Comparison of ENCODE assay signal across 19 cellular contexts in genomic region chr6:18213439-18213838, GRCh38. TPM values are rescaled to one million over a fixed set of nuclear protein-coding genes. Genes with fewer than 3 reads are reported as not detected.
DNase-seq lines count a peak whose midpoint lies in the region; ATAC-seq and FAIRE-seq lines count a peak whose summit lies in the region.
"Had no signal": no experiment of that assay in that cellular context is flagged by ENCODE, and none has a peak within 500 bp of the region (broad histone marks: within the 10 kb centered on the region; RNA-seq: fewer than 3 reads in every experiment).

No MANE protein-coding gene starts in this region.

- peaks cover 13% of the 10 kb centered on the region for H3K4me1 Mint-ChIP-seq in activated naive CD4-positive, alpha-beta T cell treated with anti-CD3 and anti-CD28 coated beads, Interleukin-2, amount 10 ng/mL, durations not matched to agents 7 days and 5 days
- H3K4me1 Mint-ChIP-seq in activated CD8-positive, alpha-beta T cell treated with anti-CD3 and anti-CD28 coated beads, Interleukin-2, amount 10 ng/mL, durations not matched to agents 7 days and 5 days (ENCODE audit: low read depth), result peaks cover 15% of the 10 kb centered on the region

- no peak for FAIRE-seq in small intestine (lab: Jason Lieb, UNC)
- FAIRE-seq: A549, D721Med, G401.6, H54 had no signal

- H3K27ac Mint-ChIP-seq in activated naive CD4-positive, alpha-beta T cell treated with anti-CD3 and anti-CD28 coated beads, Interleukin-2, amount 10 ng/mL, durations not matched to agents 7 days and 5 days, result peak overlapping the region; percentile 55
- H3K27ac Mint-ChIP-seq in activated CD8-positive, alpha-beta T cell treated with anti-CD3 and anti-CD28 coated beads, Interleukin-2, amount 10 ng/mL, durations not matched to agents 7 days and 5 days, result no peak overlapping the region

- H3K4me3 Mint-ChIP-seq in activated naive CD4-positive, alpha-beta T cell treated with anti-CD3 and anti-CD28 coated beads, Interleukin-2, amount 10 ng/mL, durations not matched to agents 7 days and 5 days, result no peak overlapping the region
- H3K4me3 Mint-ChIP-seq in activated CD8-positive, alpha-beta T cell treated with anti-CD3 and anti-CD28 coated beads, Interleukin-2, amount 10 ng/mL, durations not matched to agents 7 days and 5 days, result peak overlapping the region; percentile 38

- H3K27ac ChIP-seq in small intestine (ENCODE audit: low read depth in 1 of 2, low read length in 1 of 2), result no peak overlapping the region
- H3K27ac ChIP-seq: A549 had no signal

- H3K27me3 ChIP-seq in small intestine (ENCODE audit: control insufficient read depth in 2 of 2, insufficient read depth in 2 of 2, low read length in 2 of 2), result no peaks in the 10 kb centered on the region

- H3K9me3 ChIP-seq in small intestine (ENCODE audit: control insufficient read depth, low read depth), result no peaks in the 10 kb centered on the region
- H3K9me3 ChIP-seq: A549 had no signal

- no peaks in the 10 kb centered on the region for H3K27me3 Mint-ChIP-seq in activated naive CD4-positive, alpha-beta T cell treated with anti-CD3 and anti-CD28 coated beads, Interleukin-2, amount 10 ng/mL, durations not matched to agents 7 days and 5 days
- H3K27me3 Mint-ChIP-seq in activated CD8-positive, alpha-beta T cell treated with anti-CD3 and anti-CD28 coated beads, Interleukin-2, amount 10 ng/mL, durations not matched to agents 7 days and 5 days (ENCODE audit: low read depth), result no peaks in the 10 kb centered on the region

- POLR2A ChIA-PET in activated CD8-positive, alpha-beta T cell treated with anti-CD3 and anti-CD28 coated beads, Interleukin-2, amount 10 ng/mL, durations not matched to agents 7 days and 5 days (lab: Charles Lee), result no interaction called here

- H3K4me1 ChIP-seq in small intestine (ENCODE audit: control insufficient read depth in 2 of 2, insufficient read depth in 1 of 2, low read depth in 1 of 2, low read length in 1 of 2), result peaks cover 0 to 2% of the 10 kb centered on the region in 2 donors

- H3K4me3 ChIP-seq in Jurkat, Clone E6-1 (ENCODE audit: low read length), result no peak overlapping the region
- H3K4me3 ChIP-seq in small intestine (ENCODE audit: low read depth in 1 of 2, low read length in 2 of 2), result no peak overlapping the region
- H3K4me3 ChIP-seq: A549 had no signal

- CTCF ChIA-PET in activated naive CD4-positive, alpha-beta T cell treated with anti-CD3 and anti-CD28 coated beads, Interleukin-2, amount 10 ng/mL, durations not matched to agents 7 days and 5 days (lab: Charles Lee), result no interaction called here
- CTCF ChIA-PET in activated CD8-positive, alpha-beta T cell treated with anti-CD3 and anti-CD28 coated beads, Interleukin-2, amount 10 ng/mL, durations not matched to agents 7 days and 5 days (lab: Charles Lee), result no interaction called here

- 76 to 87% (median 86%) methylated on average over 9 of the region's 9 CpGs for WGBS in small intestine, 3 donors

- H3K36me3 ChIP-seq in small intestine (ENCODE audit: control insufficient read depth in 2 of 2, insufficient read depth in 2 of 2, low read length in 2 of 2), result peaks cover 2 to 10% of the 10 kb centered on the region in 2 donors

- H3K36me3 Mint-ChIP-seq in activated naive CD4-positive, alpha-beta T cell treated with anti-CD3 and anti-CD28 coated beads, Interleukin-2, amount 10 ng/mL, durations not matched to agents 7 days and 5 days, result peaks cover 6% of the 10 kb centered on the region
- H3K36me3 Mint-ChIP-seq in activated CD8-positive, alpha-beta T cell treated with anti-CD3 and anti-CD28 coated beads, Interleukin-2, amount 10 ng/mL, durations not matched to agents 7 days and 5 days (ENCODE audit: low read depth), result peaks cover 1% of the 10 kb centered on the region

- no peaks in the 10 kb centered on the region for H3K9me3 Mint-ChIP-seq in activated naive CD4-positive, alpha-beta T cell treated with anti-CD3 and anti-CD28 coated beads, Interleukin-2, amount 10 ng/mL, durations not matched to agents 7 days and 5 days
- H3K9me3 Mint-ChIP-seq in activated CD8-positive, alpha-beta T cell treated with anti-CD3 and anti-CD28 coated beads, Interleukin-2, amount 10 ng/mL, durations not matched to agents 7 days and 5 days (ENCODE audit: insufficient read depth), result no peaks in the 10 kb centered on the region

- ATAC-seq in activated CD8-positive, alpha-beta T cell treated with anti-CD3 and anti-CD28 coated beads, Interleukin-2, amount 10 ng/mL, durations not matched to agents 7 days and 5 days, result no peak
- ATAC-seq in HG03457 (IDR thresholded peaks at IDR 0.05; ENCODE audit: unreplicated experiment) (no peak), HG02970 (IDR thresholded peaks at IDR 0.05; ENCODE audit: low FRiP score, unreplicated experiment) (no peak), GM18502 (IDR thresholded peaks at IDR 0.05; ENCODE audit: poor library complexity, unreplicated experiment) (no peak)
- ATAC-seq: A549, Panc1, Right ventricle myocardium inferior had no signal

- no peak for DNase-seq in activated naive CD4-positive, alpha-beta T cell treated with anti-CD3 and anti-CD28 coated beads, Interleukin-2, amount 10 ng/mL, durations not matched to agents 7 days and 5 days
- no peak for DNase-seq in activated naive CD4-positive, alpha-beta T cell treated with Interleukin-2 at 50 U/mL for 16 hours
- DNase-seq in Jurkat, Clone E6-1 (ENCODE audit: low read depth, low spot score), result peak; percentile 23
- DNase-seq in activated CD8-positive, alpha-beta T cell treated with anti-CD3 and anti-CD28 coated beads, Interleukin-2, amount 10 ng/mL, durations not matched to agents 7 days and 5 days, result no peak
- DNase-seq in small intestine, result peak; percentile 37
- DNase-seq: DMS79 treated with DMSO at 0.1 percent for 48 hours, NCI-H1417, NCI-H1930, NCI-H2171 treated with DMSO at 0.1 percent for 48 hours, NCI-H510A had no signal

RNA-seq across cellular contexts. Expression of gene DEK, which starts 50.9 kb away (rescaled TPM):
- polyA plus RNA-seq in Jurkat, Clone E6-1 (2012; ENCODE audit: insufficient read depth, insufficient read length), result 152 TPM
- 100 to 1,000 TPM; 251 to 255 TPM for total RNA-seq in activated CD8-positive, alpha-beta T cell treated with anti-CD3 and anti-CD28 coated beads, Interleukin-2, amount 10 ng/mL, durations not matched to agents 7 days and 5 days
- polyA plus RNA-seq in small intestine, result 10 to 100 TPM; 55.7 to 77.2 (median 61.1) TPM

RNA-seq across cellular contexts. Expression of gene KDM1B, which starts 58.2 kb away (rescaled TPM):
- 29.5 TPM for polyA plus RNA-seq in Jurkat, Clone E6-1 (2012; ENCODE audit: insufficient read depth, insufficient read length)
- 1 to 10 TPM; 9.6 to 9.9 TPM for total RNA-seq in activated CD8-positive, alpha-beta T cell treated with anti-CD3 and anti-CD28 coated beads, Interleukin-2, amount 10 ng/mL, durations not matched to agents 7 days and 5 days
- polyA plus RNA-seq in small intestine, result 10 to 100 TPM in 1 of 3 donors, 1 to 10 TPM in 2; 7.0 to 10.1 (median 9.2) TPM

RNA-seq across cellular contexts. Expression of gene TPMT, which starts 58.6 kb away (rescaled TPM):
- polyA plus RNA-seq in Jurkat, Clone E6-1 (2012; ENCODE audit: insufficient read depth, insufficient read length), result 11.8 TPM
- total RNA-seq in activated CD8-positive, alpha-beta T cell treated with anti-CD3 and anti-CD28 coated beads, Interleukin-2, amount 10 ng/mL, durations not matched to agents 7 days and 5 days, result 1 to 10 TPM; 6.1 to 6.4 TPM
- 10 to 100 TPM; 27.8 to 74.8 (median 72.5) TPM for polyA plus RNA-seq in small intestine

Comparison
In these comparisons a context has a peak if more than half of its experiments do, and no peak if none do; other contexts are left out.
1. DNase-seq: peak in Jurkat, Clone E6-1 (single experiment) and small intestine (single experiment); none in activated naive CD4-positive, alpha-beta T cell treated with anti-CD3 and anti-CD28 coated beads, Interleukin-2, amount 10 ng/mL, durations not matched to agents 7 days and 5 days (single experiment), activated naive CD4-positive, alpha-beta T cell treated with Interleukin-2 at 50 U/mL for 16 hours (single experiment) and activated CD8-positive, alpha-beta T cell treated with anti-CD3 and anti-CD28 coated beads, Interleukin-2, amount 10 ng/mL, durations not matched to agents 7 days and 5 days (single experiment).